Comparison of ENCODE assay signal across 19 cellular contexts in genomic region chr7:97513326-97513725, GRCh38.
DNase-seq lines count a peak whose midpoint lies in the region; ATAC-seq and TF ChIP-seq lines count a peak whose summit lies in the region.
"Had no signal": no experiment of that assay in that cellular context is flagged by ENCODE, and none has a peak within 500 bp of the region (broad histone marks: within the 10 kb centered on the region; RNA-seq: fewer than 3 reads in every experiment).

No MANE protein-coding gene starts in this region.

- H3K27ac ChIP-seq in CD8-positive, alpha-beta T cell (ENCODE audit: low read depth, low read length) = no peak overlapping the region
- H3K27ac ChIP-seq: brain microvascular endothelial cell, lower lobe of right lung, SJCRH30 had no signal

- no peak overlapping the region for H3K4me3 ChIP-seq in CD8-positive, alpha-beta T cell (ENCODE audit: low read depth, low read length)
- H3K4me3 ChIP-seq: lower lobe of right lung, SJCRH30 had no signal

- peak; percentile 25 for DNase-seq in RPMI8226
- no peak for DNase-seq in CD8-positive, alpha-beta T cell
- no peak for DNase-seq in midbrain (lab: John Stamatoyannopoulos, UW)
- DNase-seq: activated CD4-positive, alpha-beta T cell treated with anti-CD3 and anti-CD28 coated beads for 48 hours; activated T-cell treated with anti-CD3 and anti-CD28 coated beads for 4 hours; AML-193; brain microvascular endothelial cell; dermis blood vessel endothelial cell; lower lobe of right lung; NCI-H1436; NCI-H2227 treated with DMSO at 0.1 percent for 48 hours; nephron progenitor cell; SJCRH30 had no signal

- intact Hi-C loops in CD8-positive, alpha-beta T cell (cut with DNase I, micrococcal nuclease) = no loop called here

- TF ChIP-seq CTCF in CD8-positive, alpha-beta T cell (IDR thresholded peaks at IDR 0.05) = no peak

- no peaks in the 10 kb centered on the region for H3K4me1 ChIP-seq in CD8-positive, alpha-beta T cell (ENCODE audit: insufficient read depth, low read length)
- H3K4me1 ChIP-seq: lower lobe of right lung, SJCRH30 had no signal

- H3K27me3 ChIP-seq in CD8-positive, alpha-beta T cell (ENCODE audit: insufficient read depth, low read length) = no peaks in the 10 kb centered on the region
- H3K27me3 ChIP-seq: brain microvascular endothelial cell had no signal

- H3K27ac Mint-ChIP-seq in CD8-positive, alpha-beta T cell = no peak overlapping the region
- H3K27ac Mint-ChIP-seq: activated naive CD8-positive, alpha-beta T cell; nephron progenitor cell had no signal

- no peaks in the 10 kb centered on the region for H3K4me1 Mint-ChIP-seq in CD8-positive, alpha-beta T cell (ENCODE audit: low read depth)

- H3K9me3 ChIP-seq in CD8-positive, alpha-beta T cell (ENCODE audit: low read length) = no peaks in the 10 kb centered on the region
- H3K9me3 ChIP-seq: lower lobe of right lung, SJCRH30 had no signal

- no peaks in the 10 kb centered on the region for H3K27me3 Mint-ChIP-seq in CD8-positive, alpha-beta T cell (ENCODE audit: low read depth)

- no peaks in the 10 kb centered on the region for H3K36me3 Mint-ChIP-seq in CD8-positive, alpha-beta T cell
- H3K36me3 Mint-ChIP-seq: activated naive CD8-positive, alpha-beta T cell had no signal

- H3K9me3 Mint-ChIP-seq in CD8-positive, alpha-beta T cell = no peaks in the 10 kb centered on the region
- H3K9me3 Mint-ChIP-seq: nephron progenitor cell had no signal

- CTCF ChIA-PET in CD8-positive, alpha-beta T cell (lab: Charles Lee) = no interaction called here

- H3K4me3 Mint-ChIP-seq in CD8-positive, alpha-beta T cell = no peak overlapping the region
- H3K4me3 Mint-ChIP-seq: activated naive CD8-positive, alpha-beta T cell; nephron progenitor cell had no signal

- POLR2A ChIA-PET in CD8-positive, alpha-beta T cell (lab: Charles Lee) = no interaction called here

- ATAC-seq in GM18517 (IDR thresholded peaks at IDR 0.05; ENCODE audit: unreplicated experiment) (peak; percentile 59), GM21515 (IDR thresholded peaks at IDR 0.05; ENCODE audit: unreplicated experiment) (peak; percentile 78), HG03103 (IDR thresholded peaks at IDR 0.05; ENCODE audit: low read depth, unreplicated experiment) (peak; percentile 73), GM18870 (IDR thresholded peaks at IDR 0.05; ENCODE audit: unreplicated experiment) (no peak)
- ATAC-seq in CD8-positive, alpha-beta T cell = no peak
- ATAC-seq: esophagus mucosa, lower lobe of right lung had no signal

- no peaks in the 10 kb centered on the region for H3K36me3 ChIP-seq in CD8-positive, alpha-beta T cell (ENCODE audit: insufficient read depth, low read length)
- H3K36me3 ChIP-seq: brain microvascular endothelial cell, lower lobe of right lung, SJCRH30 had no signal

Comparison
In these comparisons a context has a peak if more than half of its experiments do, and no peak if none do; other contexts are left out.
1. ATAC-seq: peak in GM18517 (single experiment), GM21515 (single experiment) and HG03103 (single experiment); none in GM18870 (single experiment) and CD8-positive, alpha-beta T cell (single experiment).